Comparison of ENCODE assay signal across 9 cellular contexts in genomic region chr4:56981795-56982201, GRCh38. TPM values are rescaled to one million over a fixed set of nuclear protein-coding genes. Genes with fewer than 3 reads are reported as not detected.
DNase-seq lines count a peak whose midpoint lies in the region; ATAC-seq and TF ChIP-seq lines count a peak whose summit lies in the region.
"Had no signal": no experiment of that assay in that cellular context is flagged by ENCODE, and none has a peak within 500 bp of the region (broad histone marks: within the 10 kb centered on the region; RNA-seq: fewer than 3 reads in every experiment).

No MANE protein-coding gene starts in this region.

- H3K9ac ChIP-seq in OCI-LY1 (ENCODE audit: low read length) (no peak overlapping the region), mucosa of stomach (ENCODE audit: low read length) (peak overlapping the region; percentile 17)

- H3K9me2 ChIP-seq in OCI-LY1 (ENCODE audit: low read depth, low read length): no peaks in the 10 kb centered on the region

- ATAC-seq in body of pancreas (no peak), gastroesophageal sphincter (no peak)

- H4K20me1 ChIP-seq in OCI-LY1 (ENCODE audit: insufficient read depth, low read length): peaks cover 3% of the 10 kb centered on the region; the same call in 1 of the 2 replicates

- H3K27me3 Mint-ChIP-seq in CD8-positive, alpha-beta memory T cell: no peaks in the 10 kb centered on the region

- intact Hi-C loops in body of pancreas (cut with DNase I): no loop called here

- DNase-seq in CD8-positive, alpha-beta memory T cell: no peak
- DNase-seq in body of pancreas (no peak), WERI-Rb-1 (no peak), SHP77 treated with DMSO at 0.1 percent for 48 hours (lab: John Stamatoyannopoulos, UW) (no peak)
- no peak for DNase-seq in stimulated activated CD4-positive, alpha-beta T cell treated with anti-CD3 and anti-CD28 coated beads, Interleukin-2, amount 100 ng/mL, for 48 hours
- DNase-seq: NCI-H2081 treated with DMSO at 0.1 percent for 48 hours had no signal

- no peak for TF ChIP-seq CTCF in OCI-LY1 (IDR thresholded peaks at IDR 0.05; ENCODE audit: low read length)
- no peak for TF ChIP-seq CTCF in body of pancreas (IDR thresholded peaks at IDR 0.05)
- no peak for TF ChIP-seq CTCF in WERI-Rb-1 (IDR thresholded peaks at IDR 0.05; ENCODE audit: low read depth, low read length)
- no peak for TF ChIP-seq CTCF in gastroesophageal sphincter (IDR thresholded peaks at IDR 0.05)

- H3K4me3 ChIP-seq in CD8-positive, alpha-beta memory T cell (ENCODE audit: low read length): no peak overlapping the region
- H3K4me3 ChIP-seq in OCI-LY1 (ENCODE audit: low read depth, low read length, poor library complexity, severe bottlenecking): peak overlapping the region; percentile 13
- H3K4me3 ChIP-seq in body of pancreas: no peak overlapping the region
- H3K4me3 ChIP-seq in mucosa of stomach (ENCODE audit: low read length): no peak overlapping the region
- no peak overlapping the region for H3K4me3 ChIP-seq in WERI-Rb-1 (ENCODE audit: low read depth, low read length)
- no peak overlapping the region for H3K4me3 ChIP-seq in gastroesophageal sphincter

- H3K9me3 Mint-ChIP-seq in CD8-positive, alpha-beta memory T cell: no peaks in the 10 kb centered on the region

- 53 to 60% methylated on average over 4 of the region's 4 CpGs for WGBS in body of pancreas, 2 donors
- 43 to 70% methylated on average over 4 of the region's 4 CpGs for WGBS in gastroesophageal sphincter (ENCODE audit: low coverage in 1 of 2), 2 donors

- peak overlapping the region; percentile 20; the same call in 1 of the 2 replicates for H3K4me2 ChIP-seq in OCI-LY1 (ENCODE audit: low read length)

- H3K4me3 Mint-ChIP-seq in CD8-positive, alpha-beta memory T cell: peak overlapping the region; percentile 64 to 100 (median 88)

- H3K4me1 ChIP-seq in CD8-positive, alpha-beta memory T cell (ENCODE audit: insufficient read depth, low read length): peaks cover 39% of the 10 kb centered on the region
- H3K4me1 ChIP-seq in OCI-LY1 (ENCODE audit: insufficient read depth, low read length, severe bottlenecking): peaks cover 31% of the 10 kb centered on the region
- H3K4me1 ChIP-seq in body of pancreas: peaks cover 43% of the 10 kb centered on the region
- peaks cover 17% of the 10 kb centered on the region for H3K4me1 ChIP-seq in mucosa of stomach (ENCODE audit: control insufficient read depth, insufficient read depth, low read length)
- peaks cover 0 to 54% (median 20%) of the 10 kb centered on the region in 3 donors for H3K4me1 ChIP-seq in gastroesophageal sphincter

- peaks cover 0 to 57% (median 8%) of the 10 kb centered on the region in 3 donors for H3K36me3 Mint-ChIP-seq in CD8-positive, alpha-beta memory T cell

- POLR2A ChIA-PET in CD8-positive, alpha-beta memory T cell (lab: Charles Lee): no interaction called here

- H3K9me3 ChIP-seq in CD8-positive, alpha-beta memory T cell (ENCODE audit: low read length): no peaks in the 10 kb centered on the region
- H3K9me3 ChIP-seq in OCI-LY1 (ENCODE audit: low read length) (no peaks in the 10 kb centered on the region), body of pancreas (no peaks in the 10 kb centered on the region), mucosa of stomach (ENCODE audit: control insufficient read depth, low read length) (no peaks in the 10 kb centered on the region), WERI-Rb-1 (ENCODE audit: severe bottlenecking) (no peaks in the 10 kb centered on the region), gastroesophageal sphincter (no peaks in the 10 kb centered on the region)

- peak overlapping the region; percentile 9 to 99 (median 65) for H3K27ac Mint-ChIP-seq in CD8-positive, alpha-beta memory T cell

- no peaks in the 10 kb centered on the region for H3F3A ChIP-seq in OCI-LY1 (ENCODE audit: insufficient read depth, low read length)

- H3K79me2 ChIP-seq in OCI-LY1 (ENCODE audit: insufficient read depth, low read length): peaks cover 84% of the 10 kb centered on the region

- no peak overlapping the region for H2AFZ ChIP-seq in OCI-LY1 (ENCODE audit: low read length)

- no peaks in the 10 kb centered on the region for H3K27me3 ChIP-seq in CD8-positive, alpha-beta memory T cell (ENCODE audit: insufficient read depth, low read length, poor library complexity, severe bottlenecking)
- no peaks in the 10 kb centered on the region for H3K27me3 ChIP-seq in OCI-LY1 (ENCODE audit: insufficient read depth, low read length)
- H3K27me3 ChIP-seq in body of pancreas: no peaks in the 10 kb centered on the region
- H3K27me3 ChIP-seq in mucosa of stomach (ENCODE audit: control insufficient read depth, insufficient read depth, low read length): no peaks in the 10 kb centered on the region
- H3K27me3 ChIP-seq in WERI-Rb-1 (ENCODE audit: insufficient read depth, low read depth, severe bottlenecking): no peaks in the 10 kb centered on the region
- H3K27me3 ChIP-seq in gastroesophageal sphincter: no peaks in the 10 kb centered on the region

- peaks cover 12% of the 10 kb centered on the region for H3K36me3 ChIP-seq in CD8-positive, alpha-beta memory T cell (ENCODE audit: insufficient read depth, low read length)
- H3K36me3 ChIP-seq in OCI-LY1 (ENCODE audit: insufficient read depth, low read length) (peaks cover 55% of the 10 kb centered on the region), body of pancreas (replicated peaks in 1 of 2; ENCODE audit: insufficient read depth in 1 of 2, low read depth in 2 of 2) (peaks cover 0 to 2% of the 10 kb centered on the region in 2 donors), mucosa of stomach (ENCODE audit: control insufficient read depth, insufficient read depth, low read length) (no peaks in the 10 kb centered on the region), WERI-Rb-1 (peaks cover 46% of the 10 kb centered on the region), gastroesophageal sphincter (peaks cover 0 to 17% of the 10 kb centered on the region in 2 donors)

- CTCF ChIA-PET in CD8-positive, alpha-beta memory T cell (lab: Charles Lee): no interaction called here

- no peak for TF ChIP-seq EP300 in gastroesophageal sphincter (IDR thresholded peaks at IDR 0.05)

- peaks cover 61 to 80% (median 65%) of the 10 kb centered on the region in 3 donors for H3K4me1 Mint-ChIP-seq in CD8-positive, alpha-beta memory T cell

- peak overlapping the region; percentile 30 for H3K27ac ChIP-seq in CD8-positive, alpha-beta memory T cell (ENCODE audit: low read depth, low read length)
- H3K27ac ChIP-seq in OCI-LY1 (ENCODE audit: low read depth, low read length, poor library complexity, severe bottlenecking) (no peak overlapping the region), body of pancreas (peak overlapping the region in 3 of 4 donors; percentile 41 to 81 (median 74)), WERI-Rb-1 (no peak overlapping the region), gastroesophageal sphincter (no peak overlapping the region)

- TF ChIP-seq POLR2A in body of pancreas (IDR thresholded peaks at IDR 0.05): no peak
- TF ChIP-seq POLR2A in gastroesophageal sphincter (IDR thresholded peaks at IDR 0.05): no peak

RNA-seq across cellular contexts. Expression of gene POLR2B, which starts 3.1 kb away (rescaled TPM):
- 100 to 1,000 TPM; 122 to 129 TPM for total RNA-seq in CD8-positive, alpha-beta memory T cell
- polyA plus RNA-seq in CD8-positive, alpha-beta memory T cell: 61.0 TPM
- total RNA-seq in body of pancreas: 10 to 100 TPM; 38.6 to 46.2 TPM
- total RNA-seq in gastroesophageal sphincter: 100 to 1,000 TPM in 2 of 4 donors, 10 to 100 TPM in 2; 82.4 to 128 (median 110) TPM

RNA-seq across cellular contexts. Expression of gene NOA1, which starts 4.4 kb away (rescaled TPM):
- total RNA-seq in CD8-positive, alpha-beta memory T cell: 10 to 100 TPM; 22.0 TPM
- 20.7 TPM for polyA plus RNA-seq in CD8-positive, alpha-beta memory T cell
- 10 to 100 TPM; 27.7 to 30.6 TPM for total RNA-seq in body of pancreas
- 10 to 100 TPM; 15.3 to 25.8 (median 21.0) TPM for total RNA-seq in gastroesophageal sphincter

Comparison
In these comparisons a context has a peak if more than half of its experiments do, and no peak if none do; other contexts are left out.
1. H3K27ac ChIP-seq: peak in CD8-positive, alpha-beta memory T cell (single experiment) and body of pancreas (3 of 4); none in OCI-LY1 (single experiment), WERI-Rb-1 (single experiment) and gastroesophageal sphincter (0 of 4).